8 cellular contexts compared by ENCODE assay signal in genomic region chr14:39232554-39233415, GRCh38. TPM values are rescaled to one million over a fixed set of nuclear protein-coding genes. Genes with fewer than 3 reads are reported as not detected.
DNase-seq lines count a peak whose midpoint lies in the region; ATAC-seq, FAIRE-seq and TF ChIP-seq lines count a peak whose summit lies in the region.

No MANE protein-coding gene starts in this region.

- WGBS in trophoblast cell (ENCODE audit: extremely low coverage, insufficient coverage, insufficient read length) = no CpG with 5 or more reads among the region's 12 CpGs

- peak overlapping the region; percentile 57 for H3K27ac ChIP-seq in ACC112 (ENCODE audit: low read depth, low read length)
- no peak overlapping the region for H3K27ac ChIP-seq in RWPE2 (ENCODE audit: poor library complexity, severe bottlenecking)
- H3K27ac ChIP-seq in right atrium auricular region = no peak overlapping the region
- no peak overlapping the region for H3K27ac ChIP-seq in trophoblast cell (ENCODE audit: low read depth, low read length)

- no peak overlapping the region for H3K4ac ChIP-seq in trophoblast cell (ENCODE audit: low read depth, low read length)

- no peaks in the 10 kb centered on the region for H3K36me3 ChIP-seq in ACC112 (ENCODE audit: insufficient read depth, low read length)
- H3K36me3 ChIP-seq in RWPE2 (ENCODE audit: low read depth) = no peaks in the 10 kb centered on the region
- no peaks in the 10 kb centered on the region for H3K36me3 ChIP-seq in right atrium auricular region
- H3K36me3 ChIP-seq in trophoblast cell (ENCODE audit: control insufficient read depth in 1 of 2, insufficient read depth in 2 of 2, low read length in 2 of 2) = no peaks in the 10 kb centered on the region

- no peak overlapping the region for H3K23ac ChIP-seq in trophoblast cell (ENCODE audit: low read length)

- peak; percentile 52 for FAIRE-seq in GM19239 (lab: Jason Lieb, UNC)

- no peak overlapping the region for H2BK12ac ChIP-seq in trophoblast cell (ENCODE audit: low read length)

- no peaks in the 10 kb centered on the region for H3K9me3 ChIP-seq in RWPE2 (ENCODE audit: severe bottlenecking)
- H3K9me3 ChIP-seq in right atrium auricular region = no peaks in the 10 kb centered on the region
- H3K9me3 ChIP-seq in trophoblast cell (ENCODE audit: insufficient read depth, low read depth, low read length) = no peaks in the 10 kb centered on the region

- no peaks in the 10 kb centered on the region for H3K79me1 ChIP-seq in trophoblast cell (ENCODE audit: low read length)

- no peak overlapping the region for H4K91ac ChIP-seq in trophoblast cell (ENCODE audit: low read depth, low read length)

- peak overlapping the region; percentile 59; the same call in 1 of the 2 replicates for H3K4me3 ChIP-seq in ACC112 (ENCODE audit: low read depth, low read length)
- no peak overlapping the region for H3K4me3 ChIP-seq in RWPE2 (ENCODE audit: severe bottlenecking)
- no peak overlapping the region for H3K4me3 ChIP-seq in fibroblast of the aortic adventitia (ENCODE audit: low read depth, low read length)
- H3K4me3 ChIP-seq in right atrium auricular region = no peak overlapping the region
- H3K4me3 ChIP-seq in trophoblast cell (ENCODE audit: low read depth, low read length) = no peak overlapping the region

- no peak overlapping the region for H2BK5ac ChIP-seq in trophoblast cell (ENCODE audit: low read depth, low read length, poor library complexity)

- DNase-seq in GM19239 (ENCODE audit: insufficient read length, low spot score) (peak; percentile 4), RWPE2 (ENCODE audit: low spot score) (no peak), fibroblast of the aortic adventitia (ENCODE audit: low read depth) (peak; percentile 83), NCI-H774 (lab: John Stamatoyannopoulos, UW) (no peak), right atrium auricular region (ENCODE audit: low spot score) (no peak), left ventricle myocardium superior (no peak), trophoblast cell (no peak)

- no peak overlapping the region for H3K9ac ChIP-seq in trophoblast cell (ENCODE audit: low read length)

- H3K4me2 ChIP-seq in trophoblast cell (ENCODE audit: low read length) = no peak overlapping the region

- H4K8ac ChIP-seq in trophoblast cell (ENCODE audit: low read depth, low read length) = no peak overlapping the region

- H3K18ac ChIP-seq in trophoblast cell (ENCODE audit: low read length) = no peak overlapping the region

- ATAC-seq in RWPE2 (ENCODE audit: low read depth) = peak; percentile 61
- ATAC-seq in left ventricle myocardium superior = no peak

- H3K27me3 ChIP-seq in ACC112 (ENCODE audit: insufficient read depth, low read length) (no peaks in the 10 kb centered on the region), RWPE2 (ENCODE audit: insufficient read depth, poor library complexity, severe bottlenecking) (no peaks in the 10 kb centered on the region), right atrium auricular region (no peaks in the 10 kb centered on the region), trophoblast cell (ENCODE audit: insufficient read depth, low read length) (no peaks in the 10 kb centered on the region)

- H3K4me1 ChIP-seq in ACC112 (ENCODE audit: control insufficient read depth, insufficient read depth, low read length, unreplicated experiment) = peaks cover 20% of the 10 kb centered on the region
- peaks cover 21% of the 10 kb centered on the region for H3K4me1 ChIP-seq in RWPE2 (ENCODE audit: insufficient read depth, poor library complexity, severe bottlenecking)
- H3K4me1 ChIP-seq in right atrium auricular region = no peaks in the 10 kb centered on the region
- no peaks in the 10 kb centered on the region for H3K4me1 ChIP-seq in trophoblast cell (ENCODE audit: control insufficient read depth in 1 of 2, insufficient read depth in 2 of 2, low read length in 2 of 2)

- TF ChIP-seq CTCF in RWPE2 (IDR thresholded peaks at IDR 0.05; ENCODE audit: poor library complexity, severe bottlenecking) (no peak), fibroblast of the aortic adventitia (IDR thresholded peaks at IDR 0.05; ENCODE audit: insufficient read depth, low read length) (no peak), right atrium auricular region (IDR thresholded peaks at IDR 0.05) (no peak)

- H3K14ac ChIP-seq in trophoblast cell (ENCODE audit: low read length) = no peak overlapping the region

- H2AK5ac ChIP-seq in trophoblast cell (ENCODE audit: low read length) = no peak overlapping the region

- no peak overlapping the region for H2BK120ac ChIP-seq in trophoblast cell (ENCODE audit: insufficient read depth, low read length, poor library complexity)

- H4K12ac ChIP-seq in trophoblast cell (ENCODE audit: low read depth, low read length) = no peak overlapping the region

- no peaks in the 10 kb centered on the region for H3K79me2 ChIP-seq in ACC112 (ENCODE audit: control insufficient read depth, insufficient read depth, low read length, unreplicated experiment)
- no peaks in the 10 kb centered on the region for H3K79me2 ChIP-seq in trophoblast cell (ENCODE audit: control insufficient read depth, insufficient read depth, low read length, poor library complexity)

- H2AFZ ChIP-seq in ACC112 (ENCODE audit: low read length, unreplicated experiment) (peak overlapping the region; percentile 95), trophoblast cell (ENCODE audit: insufficient read depth, low read length, poor library complexity) (no peak overlapping the region)

- intact Hi-C loops in left ventricle myocardium superior (cut with micrococcal nuclease) = no loop called here

RNA-seq across cellular contexts. Expression of gene MIA2, which starts 0.9 kb away (rescaled TPM):
- 20.4 and 121 TPM in 2 replicates for total RNA-seq in fibroblast of the aortic adventitia (ENCODE audit: low replicate concordance)
- 10 to 100 TPM; 14.2 to 34.2 TPM for total RNA-seq in right atrium auricular region
- 26.5 TPM for total RNA-seq in left ventricle myocardium superior
- polyA plus RNA-seq in trophoblast cell (2013) = 20.3 and 22.2 TPM in 2 replicates

RNA-seq across cellular contexts. Expression of gene PNN, which starts 57.7 kb away (rescaled TPM):
- total RNA-seq in fibroblast of the aortic adventitia (ENCODE audit: low replicate concordance) (21.7 and 44.2 TPM in 2 replicates), right atrium auricular region (10 to 100 TPM; 11.4 to 13.4 TPM), left ventricle myocardium superior (29.0 TPM)
- polyA plus RNA-seq in trophoblast cell (2013) = 98.7 and 101 TPM in 2 replicates

Comparison
In these comparisons a context has a peak if more than half of its experiments do, and no peak if none do; other contexts are left out.
1. DNase-seq: peak in GM19239 (single experiment) and fibroblast of the aortic adventitia (single experiment); none in RWPE2 (single experiment), NCI-H774 (single experiment), right atrium auricular region (single experiment), left ventricle myocardium superior (single experiment) and trophoblast cell (0 of 2).